ENCODE assay signal across 13 cellular contexts in the genomic region with DNA sequence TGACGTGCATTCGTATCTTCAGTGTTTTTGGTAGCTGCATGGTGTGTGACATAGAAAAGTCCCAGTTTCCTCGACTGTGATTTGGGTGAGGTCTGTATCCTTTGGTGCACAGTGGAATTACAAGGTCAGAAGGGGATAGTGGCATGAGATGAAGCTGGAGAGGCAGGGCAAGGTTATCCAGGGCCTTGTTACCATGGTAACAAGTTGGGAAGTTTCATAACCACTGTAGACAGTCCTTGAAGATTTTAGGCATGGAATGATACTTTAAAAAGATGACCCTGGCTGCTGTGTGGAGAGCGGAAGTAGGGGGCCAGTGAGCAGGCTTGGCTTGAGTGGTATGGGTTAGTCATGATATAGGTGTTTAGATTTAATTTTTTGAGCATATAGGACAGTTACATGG. TPM values are rescaled to one million over a fixed set of nuclear protein-coding genes. Genes with fewer than 3 reads are reported as not detected.
DNase-seq lines count a peak whose midpoint lies in the region; ATAC-seq and TF ChIP-seq lines count a peak whose summit lies in the region.
"Had no signal": no experiment of that assay in that cellular context is flagged by ENCODE, and none has a peak within 500 bp of the region (broad histone marks: within the 10 kb centered on the region; RNA-seq: fewer than 3 reads in every experiment).

No MANE protein-coding gene starts in this region.

- H3K36me3 ChIP-seq in CD8-positive, alpha-beta T cell (ENCODE audit: insufficient read depth, low read length), result no peaks in the 10 kb centered on the region
- H3K36me3 ChIP-seq in OCI-LY1 (ENCODE audit: insufficient read depth, low read length) (0 out of 2 replicates have a peak, but pooled peaks cover 5% of the 10 kb centered on the region), osteoblast (ENCODE audit: insufficient read depth, low read length) (no peaks in the 10 kb centered on the region)
- H3K36me3 ChIP-seq: right atrium auricular region had no signal

- peaks cover 58% of the 10 kb centered on the region for H3K4me1 ChIP-seq in CD8-positive, alpha-beta T cell (ENCODE audit: insufficient read depth, low read length)
- H3K4me1 ChIP-seq in OCI-LY1 (ENCODE audit: insufficient read depth, low read length, severe bottlenecking) (peaks cover 64% of the 10 kb centered on the region), osteoblast (ENCODE audit: insufficient read depth, low read length) (peaks cover 17% of the 10 kb centered on the region)
- H3K4me1 ChIP-seq: foreskin keratinocyte had no signal

- no peaks in the 10 kb centered on the region for H3K9me2 ChIP-seq in OCI-LY1 (ENCODE audit: low read depth, low read length)

- no peak overlapping the region for H3K9ac ChIP-seq in OCI-LY1 (ENCODE audit: low read length)

- no peaks in the 10 kb centered on the region for H3K27me3 Mint-ChIP-seq in CD8-positive, alpha-beta T cell (ENCODE audit: low read depth)
- no peaks in the 10 kb centered on the region for H3K27me3 Mint-ChIP-seq in effector memory CD8-positive, alpha-beta T cell

- no peak overlapping the region for H2AFZ ChIP-seq in OCI-LY1 (ENCODE audit: low read length)
- H2AFZ ChIP-seq in osteoblast (ENCODE audit: low read length), result no peak overlapping the region

- H3K27me3 ChIP-seq in CD8-positive, alpha-beta T cell (ENCODE audit: insufficient read depth, low read length), result no peaks in the 10 kb centered on the region
- H3K27me3 ChIP-seq in OCI-LY1 (ENCODE audit: insufficient read depth, low read length) (no peaks in the 10 kb centered on the region), osteoblast (ENCODE audit: insufficient read depth, low read length) (no peaks in the 10 kb centered on the region)
- H3K27me3 ChIP-seq: foreskin keratinocyte, right atrium auricular region had no signal

- no peaks in the 10 kb centered on the region for H4K20me1 ChIP-seq in OCI-LY1 (ENCODE audit: insufficient read depth, low read length)
- H4K20me1 ChIP-seq in osteoblast (ENCODE audit: insufficient read depth, low read length), result peaks cover 53% of the 10 kb centered on the region

- peak overlapping the region; percentile 26 for H3K4me3 Mint-ChIP-seq in CD8-positive, alpha-beta T cell
- no peak overlapping the region for H3K4me3 Mint-ChIP-seq in effector memory CD8-positive, alpha-beta T cell

- no peaks in the 10 kb centered on the region for H3K9me3 Mint-ChIP-seq in CD8-positive, alpha-beta T cell
- no peaks in the 10 kb centered on the region for H3K9me3 Mint-ChIP-seq in effector memory CD8-positive, alpha-beta T cell

- H3K4me1 Mint-ChIP-seq in CD8-positive, alpha-beta T cell (ENCODE audit: low read depth), result peaks cover 67% of the 10 kb centered on the region
- H3K4me1 Mint-ChIP-seq in effector memory CD8-positive, alpha-beta T cell (ENCODE audit: low read depth in 2 of 2), result peaks cover 37 to 49% of the 10 kb centered on the region in 2 donors

- no peak overlapping the region for H3K27ac ChIP-seq in CD8-positive, alpha-beta T cell (ENCODE audit: low read depth, low read length)
- H3K27ac ChIP-seq in OCI-LY1 (ENCODE audit: low read depth, low read length, poor library complexity, severe bottlenecking), result peak overlapping the region; percentile 49
- H3K27ac ChIP-seq in osteoblast (ENCODE audit: low read depth, low read length), result peak overlapping the region; percentile 18
- H3K27ac ChIP-seq: foreskin keratinocyte, right atrium auricular region had no signal

- peaks cover 4% of the 10 kb centered on the region; the same call in 1 of the 2 replicates for H3F3A ChIP-seq in OCI-LY1 (ENCODE audit: insufficient read depth, low read length)

- H3K36me3 Mint-ChIP-seq in CD8-positive, alpha-beta T cell, result peaks cover 14% of the 10 kb centered on the region
- peaks cover 28% of the 10 kb centered on the region for H3K36me3 Mint-ChIP-seq in effector memory CD8-positive, alpha-beta T cell (ENCODE audit: insufficient read depth)

- H3K4me2 ChIP-seq in OCI-LY1 (ENCODE audit: low read length) (peak overlapping the region; percentile 7; the same call in 1 of the 2 replicates), osteoblast (ENCODE audit: insufficient read depth, low read length) (peak overlapping the region; percentile 18)

- peaks cover 90% of the 10 kb centered on the region for H3K79me2 ChIP-seq in OCI-LY1 (ENCODE audit: insufficient read depth, low read length)
- peaks cover 91% of the 10 kb centered on the region for H3K79me2 ChIP-seq in osteoblast (ENCODE audit: insufficient read depth, low read length)

- no peak for ATAC-seq in CD8-positive, alpha-beta T cell
- no peak for ATAC-seq in effector memory CD8-positive, alpha-beta T cell (replicated peaks)
- no peak for ATAC-seq in GM21737 (IDR thresholded peaks at IDR 0.05; ENCODE audit: unreplicated experiment)
- ATAC-seq: foreskin keratinocyte had no signal

- no peak for TF ChIP-seq CTCF in CD8-positive, alpha-beta T cell (IDR thresholded peaks at IDR 0.05)
- TF ChIP-seq CTCF in OCI-LY1 (IDR thresholded peaks at IDR 0.05; ENCODE audit: low read length) (no peak), osteoblast (IDR thresholded peaks at IDR 0.05; ENCODE audit: extremely low read depth, low read depth, low read length) (no peak)

- CTCF ChIA-PET in CD8-positive, alpha-beta T cell (lab: Charles Lee), result no interaction called here

- POLR2A ChIA-PET in CD8-positive, alpha-beta T cell (lab: Charles Lee), result no interaction called here

- no peak overlapping the region for H3K4me3 ChIP-seq in CD8-positive, alpha-beta T cell (ENCODE audit: low read depth, low read length)
- no peak overlapping the region for H3K4me3 ChIP-seq in OCI-LY1 (ENCODE audit: low read depth, low read length, poor library complexity, severe bottlenecking)
- no peak overlapping the region for H3K4me3 ChIP-seq in osteoblast (ENCODE audit: insufficient read depth, low read length)
- H3K4me3 ChIP-seq: right atrium auricular region had no signal

- peak overlapping the region; percentile 58 for H3K27ac Mint-ChIP-seq in CD8-positive, alpha-beta T cell
- peak overlapping the region; percentile 60 to 92 for H3K27ac Mint-ChIP-seq in effector memory CD8-positive, alpha-beta T cell

- H3K9me3 ChIP-seq in CD8-positive, alpha-beta T cell (ENCODE audit: low read length), result no peaks in the 10 kb centered on the region
- H3K9me3 ChIP-seq in OCI-LY1 (ENCODE audit: low read length) (no peaks in the 10 kb centered on the region), osteoblast (ENCODE audit: low read depth, low read length) (no peaks in the 10 kb centered on the region)
- H3K9me3 ChIP-seq: right atrium auricular region had no signal

- intact Hi-C loops in CD8-positive, alpha-beta T cell (cut with DNase I, micrococcal nuclease), result no loop called here

- DNase-seq in CD8-positive, alpha-beta T cell, result no peak
- DNase-seq in effector memory CD8-positive, alpha-beta T cell, result no peak
- DNase-seq in osteoblast (ENCODE audit: insufficient read length, low spot score, missing footprints) (no peak), DMS79 (lab: John Stamatoyannopoulos, UW) (no peak), AG20443 (ENCODE audit: low spot score) (no peak)
- DNase-seq: activated CD4-positive, alpha-beta T cell treated with anti-CD3 and anti-CD28 coated beads for 48 hours; activated naive CD4-positive, alpha-beta T cell treated with Interleukin-2 at 50 U/mL for 16 hours; foreskin keratinocyte; Kasumi-1; SW 1271 had no signal

RNA-seq across cellular contexts. Expression of gene EHMT1, which starts 11.9 kb away (rescaled TPM):
- total RNA-seq in CD8-positive, alpha-beta T cell, result 10 to 100 TPM; 83.1 to 86.2 TPM
- total RNA-seq in osteoblast, result 38.0 and 46.3 TPM in 2 replicates

RNA-seq across cellular contexts. Expression of gene ARRDC1, which starts 25.2 kb away (rescaled TPM):
- 10 to 100 TPM; 30.8 to 35.9 TPM for total RNA-seq in CD8-positive, alpha-beta T cell
- 11.9 and 15.0 TPM in 2 replicates for total RNA-seq in osteoblast

RNA-seq across cellular contexts. Expression of gene ZMYND19, which starts 40.4 kb away (rescaled TPM):
- total RNA-seq in CD8-positive, alpha-beta T cell, result 10 to 100 TPM in 1 of 2 experiments, 1 to 10 TPM in 1; 9.0 to 10.3 TPM
- 10.5 and 14.1 TPM in 2 replicates for total RNA-seq in osteoblast

RNA-seq across cellular contexts. Expression of gene DPH7, which starts 52.0 kb away (rescaled TPM):
- total RNA-seq in CD8-positive, alpha-beta T cell, result 10 to 100 TPM; 47.0 to 49.8 TPM
- total RNA-seq in osteoblast, result 20.3 and 26.2 TPM in 2 replicates
